In genomic region chr1:54885863-54886723, GRCh38 we compare ENCODE assay signal across 8 cellular contexts. TPM values are rescaled to one million over a fixed set of nuclear protein-coding genes. Genes with fewer than 3 reads are reported as not detected.
A peak's percentile ranks its signal among the peaks of the same experiment; 100 is the strongest.
DNase-seq lines count a peak whose midpoint lies in the region; ATAC-seq, FAIRE-seq and TF ChIP-seq lines count a peak whose summit lies in the region.

No MANE protein-coding gene starts in this region.

- H2BK15ac ChIP-seq in neuronal stem cell (ENCODE audit: low read length) = peak overlapping the region; percentile 84

- H3K4me1 ChIP-seq in esophagus squamous epithelium = peaks cover 18 to 72% (median 26%) of the 10 kb centered on the region in 3 donors
- peaks cover 30 to 32% of the 10 kb centered on the region in 2 donors for H3K4me1 ChIP-seq in neuronal stem cell (ENCODE audit: control insufficient read depth in 2 of 2, insufficient read depth in 1 of 2, low read depth in 1 of 2, low read length in 2 of 2)

- H3K36me3 ChIP-seq in esophagus squamous epithelium = peaks cover 0 to 28% (median 0%) of the 10 kb centered on the region in 3 donors
- peaks cover 20 to 51% of the 10 kb centered on the region in 2 donors for H3K36me3 ChIP-seq in neuronal stem cell (replicated peaks in 1 of 2; ENCODE audit: control insufficient read depth in 2 of 2, insufficient read depth in 2 of 2, low read length in 2 of 2)

- no peak for ATAC-seq in GM19452 (IDR thresholded peaks at IDR 0.05; ENCODE audit: unreplicated experiment)

- no peak for FAIRE-seq in HTR-8/SVneo (lab: Jason Lieb, UNC)

- H4K8ac ChIP-seq in neuronal stem cell (ENCODE audit: low read depth, low read length) = no peak overlapping the region

- peak overlapping the region; percentile 99 for H3K23ac ChIP-seq in neuronal stem cell (ENCODE audit: low read depth, low read length, poor library complexity)

- H3K27me3 ChIP-seq in esophagus squamous epithelium = no peaks in the 10 kb centered on the region
- H3K27me3 ChIP-seq in neuronal stem cell (ENCODE audit: control insufficient read depth in 3 of 3, insufficient read depth in 3 of 3, low read depth in 1 of 3, low read length in 3 of 3) = no peaks in the 10 kb centered on the region

- intact Hi-C loops in esophagus squamous epithelium (cut with DNase I) = loop anchor here (10.0 kb wide), 1 partner anchor 59 kb away; no protein-coding TSS in a partner anchor

- peak overlapping the region; percentile 74 to 92 (median 80) for H3K4me3 ChIP-seq in esophagus squamous epithelium
- peak overlapping the region; percentile 88 to 96 for H3K4me3 ChIP-seq in neuronal stem cell (ENCODE audit: low read length in 2 of 2)

- H4K91ac ChIP-seq in neuronal stem cell (ENCODE audit: low read depth, low read length, poor library complexity) = no peak overlapping the region

- peaks cover 15% of the 10 kb centered on the region for H3K27me3 Mint-ChIP-seq in T-helper 1 cell treated with Interleukin-12 subunit alpha and Interleukin-12 subunit beta and Interleukin-4 antibody, amounts not matched to agents 30 μg/mL and 1 μg/mL, for 36 hours (ENCODE audit: low read depth)

- H3K27ac Mint-ChIP-seq in T-helper 1 cell treated with Interleukin-12 subunit alpha and Interleukin-12 subunit beta and Interleukin-4 antibody, amounts not matched to agents 30 μg/mL and 1 μg/mL, for 36 hours = peak overlapping the region; percentile 87

- H2BK120ac ChIP-seq in neuronal stem cell (ENCODE audit: low read depth, low read length) = no peak overlapping the region

- H3K18ac ChIP-seq in neuronal stem cell (ENCODE audit: low read length) = peak overlapping the region; percentile 96

- H3K79me1 ChIP-seq in neuronal stem cell (ENCODE audit: low read depth, low read length) = peaks cover 11% of the 10 kb centered on the region

- peak overlapping the region; percentile 78 for H3K4me2 ChIP-seq in neuronal stem cell (ENCODE audit: insufficient read depth, low read length, poor library complexity, severe bottlenecking)

- peak overlapping the region; percentile 83 to 93 (median 90) for H3K27ac ChIP-seq in esophagus squamous epithelium
- H3K27ac ChIP-seq in neuronal stem cell (replicated peaks; ENCODE audit: low read length) = no peak overlapping the region

- H3K9me3 Mint-ChIP-seq in T-helper 1 cell treated with Interleukin-12 subunit alpha and Interleukin-12 subunit beta and Interleukin-4 antibody, amounts not matched to agents 30 μg/mL and 1 μg/mL, for 36 hours = no peaks in the 10 kb centered on the region

- H3K4me1 Mint-ChIP-seq in T-helper 1 cell treated with Interleukin-12 subunit alpha and Interleukin-12 subunit beta and Interleukin-4 antibody, amounts not matched to agents 30 μg/mL and 1 μg/mL, for 36 hours (ENCODE audit: low read depth) = peaks cover 58% of the 10 kb centered on the region

- peak overlapping the region; percentile 80 for H2AK5ac ChIP-seq in neuronal stem cell (ENCODE audit: low read depth, low read length)

- peak overlapping the region; percentile 85 for H2BK5ac ChIP-seq in neuronal stem cell (ENCODE audit: low read length)

- H3K4me3 Mint-ChIP-seq in T-helper 1 cell treated with Interleukin-12 subunit alpha and Interleukin-12 subunit beta and Interleukin-4 antibody, amounts not matched to agents 30 μg/mL and 1 μg/mL, for 36 hours = peak overlapping the region; percentile 93

- no peak overlapping the region for H3K4ac ChIP-seq in neuronal stem cell (ENCODE audit: low read length)

- H3K36me3 Mint-ChIP-seq in T-helper 1 cell treated with Interleukin-12 subunit alpha and Interleukin-12 subunit beta and Interleukin-4 antibody, amounts not matched to agents 30 μg/mL and 1 μg/mL, for 36 hours (ENCODE audit: low read depth) = peaks cover 24% of the 10 kb centered on the region

- H3K9me3 ChIP-seq in esophagus squamous epithelium (no peaks in the 10 kb centered on the region), neuronal stem cell (replicated peaks in 1 of 2; ENCODE audit: control insufficient read depth in 2 of 2, insufficient read depth in 1 of 2, low read depth in 1 of 2, low read length in 2 of 2) (peaks cover 0 to 19% of the 10 kb centered on the region in 2 donors)

- H2AFZ ChIP-seq in neuronal stem cell (ENCODE audit: low read length) = peak overlapping the region; percentile 89

- no peak for TF ChIP-seq POLR2A in esophagus squamous epithelium (IDR thresholded peaks at IDR 0.05)

- DNase-seq in DMS53 treated with DMSO at 0.1 percent for 48 hours (lab: John Stamatoyannopoulos, UW; ENCODE audit: unreplicated experiment) (peak; percentile 64), HTR-8/SVneo (ENCODE audit: insufficient read length, low spot score) (peak; percentile 48), esophagus squamous epithelium (lab: John Stamatoyannopoulos, UW) (no peak), neuronal stem cell (ENCODE audit: low spot score) (no peak), T-helper 9 cell (no peak), NOMO-1 treated with DMSO at 0.1 percent for 48 hours (lab: John Stamatoyannopoulos, UW; ENCODE audit: unreplicated experiment) (no peak)

- H2BK12ac ChIP-seq in neuronal stem cell (ENCODE audit: low read length) = no peak overlapping the region

- no peak overlapping the region for H3K14ac ChIP-seq in neuronal stem cell (ENCODE audit: low read length)

- 18 to 24% methylated on average over 17 to 18 of the region's 23 CpGs for WGBS in esophagus squamous epithelium, 2 donors
- no CpG with 5 or more reads among the region's 23 CpGs for WGBS in neuronal stem cell (ENCODE audit: extremely low coverage in 2 of 2, insufficient read length in 2 of 2, insufficient replicate concordance in 1 of 2), 2 donors

- peak overlapping the region; percentile 73 for H3K9ac ChIP-seq in neuronal stem cell (ENCODE audit: low read depth, low read length, poor library complexity)

- TF ChIP-seq CTCF in esophagus squamous epithelium (IDR thresholded peaks at IDR 0.05) = no peak

RNA-seq across cellular contexts. Expression of gene DHCR24, which starts 0.9 kb away (rescaled TPM):
- 100 to 1,000 TPM; 285 to 499 (median 340) TPM for total RNA-seq in esophagus squamous epithelium
- polyA plus RNA-seq in neuronal stem cell (2013, experiment 1 of 2) = 108 TPM
- polyA plus RNA-seq in neuronal stem cell (2013, experiment 2 of 2) = 107 TPM

Comparison
In these comparisons a context has a peak if more than half of its experiments do, and no peak if none do; other contexts are left out.
1. DNase-seq: peak in DMS53 treated with DMSO at 0.1 percent for 48 hours (single experiment) and HTR-8/SVneo (single experiment); none in esophagus squamous epithelium (single experiment), neuronal stem cell (single experiment), T-helper 9 cell (single experiment) and NOMO-1 treated with DMSO at 0.1 percent for 48 hours (single experiment).